10 cellular contexts compared by ENCODE assay signal in genomic region chr10:124657806-124658205, GRCh38.
A peak's percentile ranks its signal among the peaks of the same experiment; 100 is the strongest.
DNase-seq lines count a peak whose midpoint lies in the region; ATAC-seq and FAIRE-seq lines count a peak whose summit lies in the region.
"Had no signal": no experiment of that assay in that cellular context is flagged by ENCODE, and none has a peak within 500 bp of the region (broad histone marks: within the 10 kb centered on the region; RNA-seq: fewer than 3 reads in every experiment).

No MANE protein-coding gene starts in this region.

- peaks cover 48% of the 10 kb centered on the region for H3K4me1 Mint-ChIP-seq in T-helper 1 cell treated with Interleukin-12 subunit alpha and Interleukin-12 subunit beta and Interleukin-4 antibody, amounts not matched to agents 30 μg/mL and 1 μg/mL, for 36 hours (ENCODE audit: low read depth)

- peak overlapping the region; percentile 11 for H3K27ac Mint-ChIP-seq in T-helper 1 cell treated with Interleukin-12 subunit alpha and Interleukin-12 subunit beta and Interleukin-4 antibody, amounts not matched to agents 30 μg/mL and 1 μg/mL, for 36 hours

- peaks cover 10% of the 10 kb centered on the region for H3K36me3 Mint-ChIP-seq in T-helper 1 cell treated with Interleukin-12 subunit alpha and Interleukin-12 subunit beta and Interleukin-4 antibody, amounts not matched to agents 30 μg/mL and 1 μg/mL, for 36 hours (ENCODE audit: low read depth)

- H3K4me3 Mint-ChIP-seq in T-helper 1 cell treated with Interleukin-12 subunit alpha and Interleukin-12 subunit beta and Interleukin-4 antibody, amounts not matched to agents 30 μg/mL and 1 μg/mL, for 36 hours = no peak overlapping the region

- no peaks in the 10 kb centered on the region for H3K27me3 Mint-ChIP-seq in T-helper 1 cell treated with Interleukin-12 subunit alpha and Interleukin-12 subunit beta and Interleukin-4 antibody, amounts not matched to agents 30 μg/mL and 1 μg/mL, for 36 hours (ENCODE audit: low read depth)

- H3K27ac ChIP-seq in skin epidermis = peak overlapping the region in 19 of 21 experiments; percentile 10 to 82 (median 39)

- H3K4me3 ChIP-seq in skin epidermis = no peak overlapping the region

- H3K9me3 Mint-ChIP-seq in T-helper 1 cell treated with Interleukin-12 subunit alpha and Interleukin-12 subunit beta and Interleukin-4 antibody, amounts not matched to agents 30 μg/mL and 1 μg/mL, for 36 hours = no peaks in the 10 kb centered on the region

- ATAC-seq in GM18907 (IDR thresholded peaks at IDR 0.05; ENCODE audit: unreplicated experiment) (peak; percentile 50), HG03354 (IDR thresholded peaks at IDR 0.05; ENCODE audit: poor library complexity, severe bottlenecking, unreplicated experiment) (no peak)

- FAIRE-seq in HTR-8/SVneo (lab: Jason Lieb, UNC) = no peak

- DNase-seq in fibroblast of gingiva (ENCODE audit: low read depth) = peak; percentile 62
- DNase-seq in CD1c-positive myeloid dendritic cell (ENCODE audit: extremely low spot score) = no peak
- DNase-seq in HTR-8/SVneo (ENCODE audit: insufficient read length, low spot score) = no peak
- no peak for DNase-seq in stimulated activated CD4-positive, alpha-beta T cell treated with anti-CD3 and anti-CD28 coated beads, Interleukin-4, amount 100 ng/mL, for 4 hours
- DNase-seq: amniotic stem cell, NCI-H1417 treated with DMSO at 0.1 percent for 48 hours had no signal
